1 cellular context compared by ENCODE assay signal in genomic region chr9:133352635-133353340, GRCh38.
TF ChIP-seq lines count a peak whose summit lies in the region.

No MANE protein-coding gene starts in this region.

TF ChIP-seq in WTC11, 78 proteins besides CTCF, POLR2A, EP300 and RAD21 (continued from another document):
- TF ChIP-seq NFYB (CRISPR knock-in tag; conservative IDR thresholded peaks at IDR 0.05; ENCODE audit: low read depth) (no peak), TEAD1 (CRISPR knock-in tag; IDR thresholded peaks at IDR 0.05) (no peak), ZSCAN18 (CRISPR knock-in tag; IDR thresholded peaks at IDR 0.05) (no peak)
- TF ChIP-seq, protein P1, sequence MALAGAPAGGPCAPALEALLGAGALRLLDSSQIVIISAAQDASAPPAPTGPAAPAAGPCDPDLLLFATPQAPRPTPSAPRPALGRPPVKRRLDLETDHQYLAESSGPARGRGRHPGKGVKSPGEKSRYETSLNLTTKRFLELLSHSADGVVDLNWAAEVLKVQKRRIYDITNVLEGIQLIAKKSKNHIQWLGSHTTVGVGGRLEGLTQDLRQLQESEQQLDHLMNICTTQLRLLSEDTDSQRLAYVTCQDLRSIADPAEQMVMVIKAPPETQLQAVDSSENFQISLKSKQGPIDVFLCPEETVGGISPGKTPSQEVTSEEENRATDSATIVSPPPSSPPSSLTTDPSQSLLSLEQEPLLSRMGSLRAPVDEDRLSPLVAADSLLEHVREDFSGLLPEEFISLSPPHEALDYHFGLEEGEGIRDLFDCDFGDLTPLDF (CRISPR knock-in tag; IDR thresholded peaks at IDR 0.05), result no peak
- TF ChIP-seq, protein P2, sequence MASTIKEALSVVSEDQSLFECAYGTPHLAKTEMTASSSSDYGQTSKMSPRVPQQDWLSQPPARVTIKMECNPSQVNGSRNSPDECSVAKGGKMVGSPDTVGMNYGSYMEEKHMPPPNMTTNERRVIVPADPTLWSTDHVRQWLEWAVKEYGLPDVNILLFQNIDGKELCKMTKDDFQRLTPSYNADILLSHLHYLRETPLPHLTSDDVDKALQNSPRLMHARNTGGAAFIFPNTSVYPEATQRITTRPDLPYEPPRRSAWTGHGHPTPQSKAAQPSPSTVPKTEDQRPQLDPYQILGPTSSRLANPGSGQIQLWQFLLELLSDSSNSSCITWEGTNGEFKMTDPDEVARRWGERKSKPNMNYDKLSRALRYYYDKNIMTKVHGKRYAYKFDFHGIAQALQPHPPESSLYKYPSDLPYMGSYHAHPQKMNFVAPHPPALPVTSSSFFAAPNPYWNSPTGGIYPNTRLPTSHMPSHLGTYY (CRISPR knock-in tag; IDR thresholded peaks at IDR 0.05), result peak; percentile 64; the same call in 1 of the 2 replicates
- TF ChIP-seq, protein P3, sequence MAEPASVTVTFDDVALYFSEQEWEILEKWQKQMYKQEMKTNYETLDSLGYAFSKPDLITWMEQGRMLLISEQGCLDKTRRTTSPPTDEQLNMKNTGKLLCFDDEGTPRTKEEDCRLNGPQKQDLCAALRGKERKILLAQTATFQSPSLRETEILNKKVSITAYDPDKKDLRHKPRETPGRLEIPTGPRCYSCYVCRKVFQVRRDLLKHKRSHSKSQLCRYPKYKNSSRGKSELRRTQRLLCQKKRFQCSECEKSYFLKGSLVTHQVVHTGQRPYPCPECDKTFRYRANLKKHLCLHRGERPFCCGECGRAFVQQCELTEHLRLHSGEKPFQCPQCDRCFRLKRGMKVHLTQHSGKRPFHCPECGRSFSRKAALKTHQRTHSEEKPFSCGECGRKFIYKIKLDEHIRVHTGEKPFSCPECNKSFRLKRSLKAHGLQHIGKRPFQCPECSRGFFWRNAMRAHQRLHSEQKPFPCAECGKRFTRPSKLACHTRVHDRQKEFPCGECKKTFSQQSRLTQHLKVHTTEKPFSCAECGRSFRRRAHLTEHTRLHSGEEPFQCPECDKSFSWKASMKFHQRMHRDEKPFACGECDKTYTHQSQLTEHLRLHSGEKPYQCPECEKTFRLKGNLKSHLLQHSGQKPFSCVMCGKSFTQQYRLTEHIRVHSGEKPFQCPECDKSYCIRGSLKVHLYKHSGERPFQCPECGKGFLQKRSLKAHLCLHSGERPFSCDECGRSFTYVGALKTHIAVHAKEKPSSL (CRISPR knock-in tag; conservative IDR thresholded peaks at IDR 0.05), result peak; percentile 56; the same call in 1 of the 2 replicates
